Comparison of ENCODE assay signal across 1 cellular context in the genomic region with DNA sequence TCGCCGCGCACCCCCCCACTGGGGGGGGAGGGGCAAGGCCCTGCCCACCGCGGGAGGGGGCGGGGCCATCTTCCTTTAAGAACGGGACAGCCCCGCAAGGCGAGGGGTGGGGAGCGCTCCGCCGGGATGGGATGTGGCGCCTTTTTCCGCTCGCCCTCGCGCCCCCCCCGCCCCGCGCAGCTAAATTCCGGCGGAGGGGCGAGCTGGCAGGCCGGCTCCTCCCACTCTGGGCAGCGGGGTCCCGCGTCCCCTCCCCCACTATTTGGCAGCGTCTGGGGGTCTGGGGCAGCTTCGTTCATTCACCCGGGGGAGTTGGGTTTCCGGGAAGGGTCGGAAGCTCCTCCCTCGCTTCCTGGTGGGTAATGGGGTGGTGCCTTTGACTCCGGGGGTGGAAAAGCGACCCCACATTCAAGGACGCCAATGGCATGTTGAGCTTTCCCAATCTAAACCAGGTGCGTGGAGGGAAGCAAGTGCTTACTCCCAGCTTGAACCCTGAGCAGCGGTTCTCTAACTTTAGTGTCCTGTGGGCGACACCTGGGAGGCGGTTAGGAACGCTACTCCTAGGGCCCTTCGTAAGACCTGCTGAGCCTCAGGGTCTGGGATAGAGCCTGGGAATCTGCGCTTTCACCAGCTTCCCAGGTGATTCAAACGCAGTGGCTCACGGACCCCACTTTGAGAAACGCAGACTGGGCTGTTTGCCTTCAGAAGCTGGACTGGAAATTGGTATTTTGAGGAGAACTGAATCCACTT.
TF ChIP-seq lines count a peak whose summit lies in the region.

No MANE protein-coding gene starts in this region.

TF ChIP-seq in GM23338, 12 proteins besides CTCF, POLR2A, EP300 and RAD21 (continued from another document):
- TF ChIP-seq ZNF331 (CRISPR knock-in tag; IDR thresholded peaks at IDR 0.05; ENCODE audit: low read depth) (no peak), ZNF114 (CRISPR knock-in tag; IDR thresholded peaks at IDR 0.05) (no peak), EZH2phosphoT487 (IDR thresholded peaks at IDR 0.05; ENCODE audit: unreplicated experiment) (no peak)
